Comparison of ENCODE assay signal across 1 cellular context in the genomic region with DNA sequence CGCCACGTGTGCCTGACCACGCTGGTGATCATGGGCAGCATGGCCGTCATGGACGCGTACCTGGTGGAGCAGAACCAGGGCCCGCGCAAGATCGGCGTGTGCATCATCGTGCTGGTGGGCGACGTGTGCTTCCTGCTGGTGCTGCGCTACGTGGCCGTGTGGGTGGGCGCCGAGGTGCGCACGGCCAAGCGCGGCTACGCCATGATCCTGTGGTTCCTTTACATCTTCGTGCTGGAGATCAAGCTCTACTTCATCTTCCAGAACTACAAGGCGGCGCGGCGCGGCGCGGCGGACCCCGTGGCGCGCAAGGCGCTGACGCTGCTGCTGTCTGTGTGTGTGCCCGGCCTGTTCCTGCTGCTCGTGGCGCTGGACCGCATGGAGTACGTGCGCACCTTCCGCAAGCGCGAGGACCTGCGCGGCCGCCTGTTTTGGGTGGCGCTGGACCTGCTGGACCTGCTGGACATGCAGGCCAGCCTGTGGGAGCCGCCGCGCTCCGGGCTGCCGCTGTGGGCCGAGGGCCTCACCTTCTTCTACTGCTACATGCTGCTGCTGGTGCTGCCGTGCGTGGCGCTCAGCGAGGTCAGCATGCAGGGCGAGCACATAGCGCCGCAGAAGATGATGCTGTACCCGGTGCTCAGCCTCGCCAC.
TF ChIP-seq lines count a peak whose summit lies in the region.

No MANE protein-coding gene starts in this region.

TF ChIP-seq in IMR-90, 13 proteins besides CTCF, POLR2A, EP300 and RAD21 (continued from another document):
- TF ChIP-seq NFE2L2 (IDR thresholded peaks at IDR 0.05; ENCODE audit: low read depth, low read length): no peak
- TF ChIP-seq FOS (IDR thresholded peaks at IDR 0.05; ENCODE audit: low read depth, low read length): no peak
- no peak for TF ChIP-seq MXI1 (IDR thresholded peaks at IDR 0.05; ENCODE audit: borderline replicate concordance, low read depth, low read length)
- TF ChIP-seq RFX5 (IDR thresholded peaks at IDR 0.05; ENCODE audit: low read depth, low read length): no peak
- TF ChIP-seq RCOR1 (IDR thresholded peaks at IDR 0.05; ENCODE audit: insufficient replicate concordance, low read length): no peak
- no peak for TF ChIP-seq SMC3 (IDR thresholded peaks at IDR 0.05; ENCODE audit: low read depth, low read length)
- no peak for TF ChIP-seq CHD1 (IDR thresholded peaks at IDR 0.05; ENCODE audit: low read depth, low read length)
